Comparison of ENCODE assay signal across 22 cellular contexts in genomic region chr4:35548921-35549320, GRCh38.
"Had no signal": no experiment of that assay in that cellular context is flagged by ENCODE, and none has a peak within 500 bp of the region (broad histone marks: within the 10 kb centered on the region; RNA-seq: fewer than 3 reads in every experiment).

No MANE protein-coding gene starts in this region.

- H3K27me3 ChIP-seq: esophagus squamous epithelium, gastroesophageal sphincter, hepatocyte, ovary, right atrium auricular region, sigmoid colon, testis had no signal

- H3K36me3 ChIP-seq: esophagus squamous epithelium, gastroesophageal sphincter, left ventricle myocardium inferior, lower lobe of right lung, ovary, right atrium auricular region, sigmoid colon had no signal

- H3K4me1 ChIP-seq: esophagus squamous epithelium, gastroesophageal sphincter, left ventricle myocardium inferior, lower lobe of right lung, right atrium auricular region, sigmoid colon, testis had no signal

- DNase-seq: effector memory CD8-positive, alpha-beta T cell; esophagus squamous epithelium; foreskin fibroblast; kidney; left cardiac atrium; left ventricle myocardium inferior; lower lobe of right lung; natural killer cell; nucleus accumbens; ovary; sigmoid colon; stimulated activated CD4-positive, alpha-beta T cell treated with anti-CD3 and anti-CD28 coated beads, Interleukin-2, amount 100 ng/mL, for 24 hours; stimulated activated CD4-positive, alpha-beta T cell treated with anti-CD3 and anti-CD28 coated beads, Interleukin-4, amount 100 ng/mL, for 4 hours; stimulated activated naive B cell treated with anti-CD40 and anti-IgM and Interleukin-4, amounts not matched to agents 10 μg/mL and 1 μg/mL and 100 μg/mL, for 72 hours; stimulated activated naive CD8-positive, alpha-beta T cell treated with anti-CD3 and anti-CD28 coated beads, Interleukin-15, amount 100 ng/mL, for 72 hours; testis; trophoblast cell had no signal

- FAIRE-seq: kidney had no signal

- H3K4me3 ChIP-seq: esophagus squamous epithelium, gastroesophageal sphincter, hepatocyte, left ventricle myocardium inferior, lower lobe of right lung, ovary, right atrium auricular region, sigmoid colon, skin epidermis, testis had no signal

- ATAC-seq: effector memory CD8-positive, alpha-beta T cell; gastroesophageal sphincter; left cardiac atrium; lower lobe of right lung; natural killer cell; stimulated activated naive B cell treated with anti-CD40 and anti-IgM and Interleukin-4, amounts not matched to agents 10 μg/mL and 1 μg/mL and 100 μg/mL, for 72 hours; stimulated activated naive CD8-positive, alpha-beta T cell treated with anti-CD3 and anti-CD28 coated beads, Interleukin-15, amount 100 ng/mL, for 72 hours had no signal

- H3K27ac ChIP-seq: epithelial cell of prostate, esophagus squamous epithelium, gastroesophageal sphincter, hepatocyte, left ventricle myocardium inferior, lower lobe of right lung, ovary, right atrium auricular region, sigmoid colon, skin epidermis, testis had no signal

- H3K9me3 ChIP-seq: esophagus squamous epithelium, gastroesophageal sphincter, lower lobe of right lung, ovary, right atrium auricular region, sigmoid colon, testis had no signal
